12 cellular contexts compared by ENCODE assay signal in genomic region chr11:119480375-119481020, GRCh38. TPM values are rescaled to one million over a fixed set of nuclear protein-coding genes. Genes with fewer than 3 reads are reported as not detected.
DNase-seq lines count a peak whose midpoint lies in the region; ATAC-seq and TF ChIP-seq lines count a peak whose summit lies in the region.
"Had no signal": no experiment of that assay in that cellular context is flagged by ENCODE, and none has a peak within 500 bp of the region (broad histone marks: within the 10 kb centered on the region; RNA-seq: fewer than 3 reads in every experiment).

No MANE protein-coding gene starts in this region.

- ATAC-seq in activated T-cell treated with anti-CD3 and anti-CD28 coated beads, Interleukin-2, amount 50 U/mL, for 72 hours (replicated peaks in 1 of 2) = no peak
- ATAC-seq in T-helper 17 cell = no peak
- no peak for ATAC-seq in HG03280 (IDR thresholded peaks at IDR 0.05; ENCODE audit: unreplicated experiment)

- H3K9me3 ChIP-seq in T-helper 17 cell (ENCODE audit: control insufficient read depth, low read length, poor library complexity, severe bottlenecking) (no peaks in the 10 kb centered on the region), endodermal cell (ENCODE audit: control insufficient read depth, low read length) (no peaks in the 10 kb centered on the region), tibial artery (no peaks in the 10 kb centered on the region)
- H3K9me3 ChIP-seq: neutrophil, uterus had no signal

- intact Hi-C loops in tibial artery (cut with DNase I; ENCODE audit: low total_unique reads) = loop anchor here (10.0 kb wide), 2 partner anchors 244 to 634 kb away; partner anchors contain the start of gene NECTIN1

- no peak overlapping the region for H3K4me3 ChIP-seq in endodermal cell (ENCODE audit: low read length)
- H3K4me3 ChIP-seq in tibial artery = no peak overlapping the region
- H3K4me3 ChIP-seq: uterus had no signal

- no peak overlapping the region for H3K27ac Mint-ChIP-seq in activated T-cell treated with anti-CD3 and anti-CD28 coated beads, Interleukin-2, amount 50 U/mL, for 24 hours
- H3K27ac Mint-ChIP-seq in activated T-cell treated with anti-CD3 and anti-CD28 coated beads, Interleukin-2, amount 50 U/mL, for 72 hours = no peak overlapping the region
- H3K27ac Mint-ChIP-seq in T-helper 17 cell (peak overlapping the region; percentile 80), endodermal cell (no peak overlapping the region)

- no peaks in the 10 kb centered on the region for H3K36me3 Mint-ChIP-seq in activated T-cell treated with anti-CD3 and anti-CD28 coated beads, Interleukin-2, amount 50 U/mL, for 24 hours (ENCODE audit: low read depth)
- H3K36me3 Mint-ChIP-seq in activated T-cell treated with anti-CD3 and anti-CD28 coated beads, Interleukin-2, amount 50 U/mL, for 72 hours (ENCODE audit: insufficient read depth in 2 of 2) = no peaks in the 10 kb centered on the region
- H3K36me3 Mint-ChIP-seq in T-helper 17 cell (ENCODE audit: low read depth) (peaks cover 5% of the 10 kb centered on the region), endodermal cell (ENCODE audit: low read depth) (no peaks in the 10 kb centered on the region)

- H3K27me3 Mint-ChIP-seq in activated T-cell treated with anti-CD3 and anti-CD28 coated beads, Interleukin-2, amount 50 U/mL, for 24 hours = peaks cover 25% of the 10 kb centered on the region
- peaks cover 23% of the 10 kb centered on the region for H3K27me3 Mint-ChIP-seq in activated T-cell treated with anti-CD3 and anti-CD28 coated beads, Interleukin-2, amount 50 U/mL, for 72 hours (ENCODE audit: low read depth)
- peaks cover 74% of the 10 kb centered on the region for H3K27me3 Mint-ChIP-seq in T-helper 17 cell
- H3K27me3 Mint-ChIP-seq in endodermal cell (ENCODE audit: insufficient read depth) = peaks cover 39% of the 10 kb centered on the region

- H3K9me3 Mint-ChIP-seq in activated T-cell treated with anti-CD3 and anti-CD28 coated beads, Interleukin-2, amount 50 U/mL, for 24 hours = no peaks in the 10 kb centered on the region
- no peaks in the 10 kb centered on the region for H3K9me3 Mint-ChIP-seq in activated T-cell treated with anti-CD3 and anti-CD28 coated beads, Interleukin-2, amount 50 U/mL, for 72 hours
- no peaks in the 10 kb centered on the region for H3K9me3 Mint-ChIP-seq in endodermal cell

- H3K4me1 ChIP-seq in endodermal cell (ENCODE audit: control insufficient read depth, insufficient read depth, low read length) (no peaks in the 10 kb centered on the region), tibial artery (peaks cover 0 to 10% (median 7%) of the 10 kb centered on the region in 4 donors)
- H3K4me1 ChIP-seq: uterus had no signal

- H3K27me3 ChIP-seq in endodermal cell (ENCODE audit: control insufficient read depth, insufficient read depth, low read length, poor library complexity, severe bottlenecking) = peaks cover 29% of the 10 kb centered on the region
- H3K27me3 ChIP-seq in tibial artery = peaks cover 0 to 30% of the 10 kb centered on the region in 2 donors
- H3K27me3 ChIP-seq: dorsolateral prefrontal cortex, uterus had no signal

- no peak overlapping the region for H3K4me3 Mint-ChIP-seq in activated T-cell treated with anti-CD3 and anti-CD28 coated beads, Interleukin-2, amount 50 U/mL, for 24 hours
- no peak overlapping the region for H3K4me3 Mint-ChIP-seq in activated T-cell treated with anti-CD3 and anti-CD28 coated beads, Interleukin-2, amount 50 U/mL, for 72 hours
- no peak overlapping the region for H3K4me3 Mint-ChIP-seq in T-helper 17 cell
- H3K4me3 Mint-ChIP-seq in endodermal cell = no peak overlapping the region

- H3K36me3 ChIP-seq in endodermal cell (ENCODE audit: control insufficient read depth, insufficient read depth, low read length) (no peaks in the 10 kb centered on the region), tibial artery (no peaks in the 10 kb centered on the region)
- H3K36me3 ChIP-seq: neutrophil, uterus had no signal

- peak; percentile 11 for DNase-seq in activated T-cell treated with anti-CD3 and anti-CD28 coated beads, Interleukin-2, amount 50 U/mL, for 24 hours
- no peak for DNase-seq in activated T-cell treated with anti-CD3 and anti-CD28 coated beads, Interleukin-2, amount 50 U/mL, for 72 hours
- DNase-seq in T-helper 17 cell (no peak), endodermal cell (peak; percentile 45), tibial artery (peak; percentile 18 to 38), NOMO-1 treated with dmso at 0.1 percent for 144 hours (lab: John Stamatoyannopoulos, UW; ENCODE audit: unreplicated experiment) (no peak), GM19240 (ENCODE audit: insufficient read length, low spot score) (no peak)

- 88 to 90% methylated on average over 10 to 12 of the region's 12 CpGs for WGBS in endodermal cell (ENCODE audit: insufficient coverage in 1 of 2, insufficient read length in 1 of 2), 2 experiments

- no peak overlapping the region for H3K27ac ChIP-seq in endodermal cell (ENCODE audit: low read depth, low read length)
- H3K27ac ChIP-seq in tibial artery = no peak overlapping the region
- H3K27ac ChIP-seq: C4-2B, dorsolateral prefrontal cortex, neutrophil, uterus had no signal

- TF ChIP-seq CTCF in endodermal cell (conservative IDR thresholded peaks at IDR 0.05) = no peak
- TF ChIP-seq CTCF in tibial artery (IDR thresholded peaks at IDR 0.05) = no peak

- no peaks in the 10 kb centered on the region for H3K4me1 Mint-ChIP-seq in activated T-cell treated with anti-CD3 and anti-CD28 coated beads, Interleukin-2, amount 50 U/mL, for 24 hours (ENCODE audit: low read depth)
- H3K4me1 Mint-ChIP-seq in activated T-cell treated with anti-CD3 and anti-CD28 coated beads, Interleukin-2, amount 50 U/mL, for 72 hours (ENCODE audit: low read depth) = no peaks in the 10 kb centered on the region
- H3K4me1 Mint-ChIP-seq in T-helper 17 cell (peaks cover 15% of the 10 kb centered on the region), endodermal cell (peaks cover 10% of the 10 kb centered on the region)

- H3K9ac ChIP-seq in endodermal cell (ENCODE audit: extremely low read depth, low read length, poor library complexity, severe bottlenecking) = no peak overlapping the region

RNA-seq across cellular contexts. Expression of gene THY1, which starts 57.5 kb away (rescaled TPM):
- total RNA-seq in activated T-cell treated with anti-CD3 and anti-CD28 coated beads, Interleukin-2, amount 50 U/mL, for 72 hours = 1 to 10 TPM; 1.3 to 4.0 TPM
- under 1 TPM in 1 of 2 donors, not detected in 1; 0.20 TPM for total RNA-seq in T-helper 17 cell
- total RNA-seq in endodermal cell = 10 to 100 TPM; 19.3 to 36.1 TPM
- 56.3 TPM for polyA plus RNA-seq in endodermal cell (2013, experiment 1 of 2)
- 53.9 TPM for polyA plus RNA-seq in endodermal cell (2013, experiment 2 of 2)

Comparison
In these comparisons a context has a peak if more than half of its experiments do, and no peak if none do; other contexts are left out.
1. DNase-seq: peak in activated T-cell treated with anti-CD3 and anti-CD28 coated beads, Interleukin-2, amount 50 U/mL, for 24 hours (single experiment), endodermal cell (single experiment) and tibial artery (2 of 2); none in activated T-cell treated with anti-CD3 and anti-CD28 coated beads, Interleukin-2, amount 50 U/mL, for 72 hours (0 of 2), T-helper 17 cell (0 of 3), NOMO-1 treated with dmso at 0.1 percent for 144 hours (single experiment) and GM19240 (single experiment).
2. RNA of gene THY1, which starts 57.5 kb away (total RNA-seq): 19.3 to 36.1 TPM in endodermal cell; 1.3 to 4.0 TPM in activated T-cell treated with anti-CD3 and anti-CD28 coated beads, Interleukin-2, amount 50 U/mL, for 72 hours and 0.20 TPM in T-helper 17 cell; every median in the first group is over 4 times any median in the second.